Comparison of ENCODE assay signal across 9 cellular contexts in genomic region chr5:131767891-131768290, GRCh38.
"Had no signal": no experiment of that assay in that cellular context is flagged by ENCODE, and none has a peak within 500 bp of the region (broad histone marks: within the 10 kb centered on the region; RNA-seq: fewer than 3 reads in every experiment).

No MANE protein-coding gene starts in this region.

- ATAC-seq: GM23338 had no signal

- H3K4me3 ChIP-seq: GM23338 had no signal

- DNase-seq: H9, HCEC 1CT, HFFc6, IMR-90, KBM-7 had no signal

- FAIRE-seq: H1, H54, HTR-8/SVneo had no signal
